Comparison of ENCODE assay signal across 8 cellular contexts in the genomic region with DNA sequence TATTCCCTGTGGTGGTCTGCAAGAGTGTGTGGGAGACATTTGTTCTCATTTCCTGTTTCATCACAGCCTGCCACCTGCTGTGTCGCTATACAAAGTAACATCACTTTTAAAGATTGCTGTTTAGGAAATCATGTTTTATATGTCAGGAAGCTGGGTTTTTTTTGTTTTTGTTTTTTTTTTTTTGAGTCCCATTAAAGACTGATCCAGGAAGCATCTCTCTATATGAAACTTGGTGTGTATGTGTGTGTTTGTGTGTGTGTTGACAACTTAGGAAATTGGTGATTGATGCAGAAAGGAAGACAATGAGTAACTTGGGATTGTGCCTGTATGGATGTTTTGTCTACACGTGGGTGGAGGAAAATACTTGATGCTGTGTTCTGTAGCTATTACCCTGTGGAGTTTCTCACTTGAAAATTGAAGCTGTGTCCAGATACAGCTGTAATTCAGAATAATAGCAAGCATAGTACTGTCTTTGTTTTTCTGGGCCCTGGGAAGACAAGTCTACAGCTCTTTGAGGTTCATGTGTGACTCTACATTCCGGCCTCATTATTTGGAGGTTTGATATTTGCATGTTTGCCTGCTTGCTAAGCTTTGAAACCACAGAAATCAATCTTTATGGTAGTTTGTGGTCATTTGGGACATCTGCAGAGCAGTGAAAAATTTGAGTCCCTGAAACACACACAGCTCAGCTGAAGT. TPM values are rescaled to one million over a fixed set of nuclear protein-coding genes. Genes with fewer than 3 reads are reported as not detected.
DNase-seq lines count a peak whose midpoint lies in the region; ATAC-seq, FAIRE-seq and TF ChIP-seq lines count a peak whose summit lies in the region.

No MANE protein-coding gene starts in this region.

- no peak overlapping the region; the same call in 1 of the 2 replicates for H2BK20ac ChIP-seq in IMR-90 (ENCODE audit: low read depth, low read length)

- peak overlapping the region; percentile 37 for H2BK5ac ChIP-seq in IMR-90 (ENCODE audit: low read depth, low read length, poor library complexity, severe bottlenecking)

- peaks cover 3 to 66% of the 10 kb centered on the region in 2 experiments; a peak in 3 of 4 replicates for H3K79me1 ChIP-seq in IMR-90 (ENCODE audit: low read depth in 1 of 2, low read length in 2 of 2)

- intact Hi-C loops in IMR-90 (cut with micrococcal nuclease), result no loop called here
- intact Hi-C loops in upper lobe of right lung (cut with DNase I), result no loop called here

- CTCF ChIA-PET in IMR-90 (lab: Yijun Ruan, JAX), result no interaction called here

- H3K36me3 ChIP-seq in IMR-90 (ENCODE audit: control insufficient read depth, insufficient read depth, low read length) (no peaks in the 10 kb centered on the region), upper lobe of right lung (no peaks in the 10 kb centered on the region)

- no peak overlapping the region; the same call in 1 of the 2 replicates for H3K9ac ChIP-seq in IMR-90 (ENCODE audit: low read depth, low read length)

- no CpG with 5 or more reads among the region's 3 CpGs for WGBS in IMR-90 (ENCODE audit: extremely low coverage in 2 of 2, insufficient read length in 1 of 2), 2 experiments

- H3K4me3 ChIP-seq in IMR-90 (ENCODE audit: insufficient read depth, low read depth, low read length), result no peak overlapping the region
- H3K4me3 ChIP-seq in upper lobe of right lung, result no peak overlapping the region

- H2AFZ ChIP-seq in IMR-90 (replicated peaks; ENCODE audit: low read length, poor library complexity), result no peak overlapping the region

- no TSS peak for BruUV-seq in IMR-90 (replicated peaks; lab: Mats Ljungman, UMichigan)

- peaks cover 4% of the 10 kb centered on the region for H3K36me3 Mint-ChIP-seq in endothelial cell (ENCODE audit: low read depth, unreplicated experiment)

- H3K18ac ChIP-seq in IMR-90 (ENCODE audit: low read depth, low read length), result peak overlapping the region; percentile 19; the same call in 1 of the 2 replicates

- TF ChIP-seq CTCF in GM10266 (IDR thresholded peaks at IDR 0.05; ENCODE audit: control insufficient read depth, insufficient read depth, low read depth, missing control alignments) (no peak), IMR-90 (conservative IDR thresholded peaks at IDR 0.05; ENCODE audit: low read depth, low read length) (no peak), endothelial cell (IDR thresholded peaks at IDR 0.05; ENCODE audit: unreplicated experiment) (no peak), upper lobe of right lung (IDR thresholded peaks at IDR 0.05) (no peak)

- dilution Hi-C loops in IMR-90 (cut with HindIII; ENCODE audit: low sequenced_read_pairs, unreplicated experiment), result no loop called here

- H3K4ac ChIP-seq in IMR-90 (ENCODE audit: low read depth, low read length), result 0 out of 2 replicates have a peak overlapping the region, but pooled peaks have one; percentile 18

- peak overlapping the region; percentile 70 for H3K27ac Mint-ChIP-seq in endothelial cell (ENCODE audit: unreplicated experiment)

- H3K4me1 ChIP-seq in IMR-90 (ENCODE audit: control insufficient read depth, insufficient read depth, low read length) (peaks cover 25% of the 10 kb centered on the region), upper lobe of right lung (peaks cover 46% of the 10 kb centered on the region)

- H4K8ac ChIP-seq in IMR-90 (ENCODE audit: low read depth in 2 of 2, low read length in 2 of 2), result peak overlapping the region in 1 of 2 experiments; percentile 18; a peak in 1 of 4 replicates

- H3K9me3 ChIP-seq in IMR-90 (ENCODE audit: control insufficient read depth, insufficient read depth, low read length), result no peaks in the 10 kb centered on the region
- H3K9me3 ChIP-seq in upper lobe of right lung, result no peaks in the 10 kb centered on the region

- ATAC-seq in GM21723 (IDR thresholded peaks at IDR 0.05; ENCODE audit: unreplicated experiment), result peak; percentile 90
- peak; percentile 73 for ATAC-seq in IMR-90 (ENCODE audit: low read depth)
- no peak for ATAC-seq in upper lobe of right lung

- H3K9me3 Mint-ChIP-seq in endothelial cell (ENCODE audit: unreplicated experiment), result no peaks in the 10 kb centered on the region

- peak overlapping the region; percentile 3 for H3K4me3 Mint-ChIP-seq in endothelial cell (ENCODE audit: unreplicated experiment)

- H2BK120ac ChIP-seq in IMR-90 (ENCODE audit: low read depth, low read length), result no peak overlapping the region; the same call in 1 of the 2 replicates

- H3K27me3 Mint-ChIP-seq in endothelial cell (ENCODE audit: unreplicated experiment), result peaks cover 2% of the 10 kb centered on the region

- H2AK5ac ChIP-seq in IMR-90 (ENCODE audit: low read depth, low read length), result no peak overlapping the region

- H3K27me3 ChIP-seq in IMR-90 (ENCODE audit: control insufficient read depth, insufficient read depth, low read length) (no peaks in the 10 kb centered on the region), upper lobe of right lung (no peaks in the 10 kb centered on the region)

- no peak overlapping the region for H4K91ac ChIP-seq in IMR-90 (ENCODE audit: insufficient read depth, low read depth, low read length)

- no peak for TF ChIP-seq POLR2A in IMR-90 (IDR thresholded peaks at IDR 0.05; ENCODE audit: low read depth, low read length)

- peak overlapping the region; percentile 31; the same call in 1 of the 2 replicates for H3K23ac ChIP-seq in IMR-90 (ENCODE audit: low read depth, low read length)

- H3K27ac ChIP-seq in IMR-90 (ENCODE audit: insufficient read depth, low read length) (no peak overlapping the region), upper lobe of right lung (no peak overlapping the region)

- no peak overlapping the region for H4K5ac ChIP-seq in IMR-90 (ENCODE audit: low read depth, low read length)

- 0 out of 2 replicates have a peak overlapping the region, but pooled peaks have one; percentile 41 for H3K14ac ChIP-seq in IMR-90 (replicated peaks; ENCODE audit: low read depth, low read length)

- H3K4me2 ChIP-seq in IMR-90 (ENCODE audit: low read depth, low read length), result peak overlapping the region; percentile 41

- H4K20me1 ChIP-seq in IMR-90 (ENCODE audit: insufficient read depth, low read length), result peaks cover 80% of the 10 kb centered on the region

- peak; percentile 57 for DNase-seq in GM10266 (ENCODE audit: extremely low spot score)
- peak; percentile 95 for DNase-seq in IMR-90
- no peak for DNase-seq in endothelial cell (ENCODE audit: low spot score)
- DNase-seq in urothelium cell line (ENCODE audit: low spot score), result peak; percentile 38
- no peak for DNase-seq in upper lobe of right lung
- no peak for DNase-seq in SK-N-DZ (ENCODE audit: low spot score)
- DNase-seq in activated CD8-positive, alpha-beta memory T cell treated with anti-CD3 and anti-CD28 coated beads, Interleukin-2, amount 50 U/mL, for 4 hours, result no peak

- no peak overlapping the region for H3K56ac ChIP-seq in IMR-90 (ENCODE audit: extremely low read depth, insufficient read depth, low read length)

- TF ChIP-seq RAD21 in IMR-90 (IDR thresholded peaks at IDR 0.05; ENCODE audit: low read length), result no peak

- POLR2A ChIA-PET in IMR-90 (lab: Charles Lee; ENCODE audit: unreplicated experiment), result interaction anchor here (0.6 kb wide), 1 partner anchor 51 kb away, joined by 3 read pairs; no protein-coding TSS in a partner anchor

- 0 out of 3 replicates have a peak overlapping the region, but pooled peaks have one; percentile 9 for H2BK15ac ChIP-seq in IMR-90 (ENCODE audit: low read depth, low read length)

- in situ Hi-C loops in IMR-90 (cut with MboI; ENCODE audit: low sequenced_read_pairs), result no loop called here

- peaks cover 22% of the 10 kb centered on the region for H3K9me1 ChIP-seq in IMR-90 (ENCODE audit: insufficient read depth, low read length)

- peaks cover 25% of the 10 kb centered on the region for H3K4me1 Mint-ChIP-seq in endothelial cell (ENCODE audit: unreplicated experiment)

- H2AK9ac ChIP-seq in IMR-90 (replicated peaks; ENCODE audit: low read depth, low read length, poor library complexity), result no peak overlapping the region

- FAIRE-seq in urothelium cell line (lab: Jason Lieb, UNC), result no peak

TF ChIP-seq in IMR-90, 13 proteins besides CTCF, POLR2A, EP300 and RAD21 (continues in another document):
- peak; percentile 48; the same call in 1 of the 2 replicates for TF ChIP-seq CEBPB (IDR thresholded peaks at IDR 0.05; ENCODE audit: low read depth, low read length)
- 0 out of 2 replicates have a peak, but pooled peaks have one; percentile 6 for TF ChIP-seq FOS (IDR thresholded peaks at IDR 0.05; ENCODE audit: low read depth, low read length)
- TF ChIP-seq USF2 (IDR thresholded peaks at IDR 0.05; ENCODE audit: low read depth, low read length), result no peak
- TF ChIP-seq BHLHE40 (IDR thresholded peaks at IDR 0.05; ENCODE audit: low read depth, low read length), result peak; percentile 18; the same call in 1 of the 2 replicates
- peak; percentile 42; the same call in 1 of the 2 replicates for TF ChIP-seq MXI1 (IDR thresholded peaks at IDR 0.05; ENCODE audit: borderline replicate concordance, low read depth, low read length)
- no peak for TF ChIP-seq RCOR1 (IDR thresholded peaks at IDR 0.05; ENCODE audit: insufficient replicate concordance, low read length)
- 0 out of 2 replicates have a peak, but pooled peaks have one; percentile 13 for TF ChIP-seq MAZ (IDR thresholded peaks at IDR 0.05; ENCODE audit: borderline replicate concordance, low read depth, low read length)
- no peak for TF ChIP-seq SMC3 (IDR thresholded peaks at IDR 0.05; ENCODE audit: low read depth, low read length)
- TF ChIP-seq CHD1 (IDR thresholded peaks at IDR 0.05; ENCODE audit: low read depth, low read length), result no peak

RNA-seq across cellular contexts. Expression of gene LAMC1, which starts 47.9 kb away (rescaled TPM):
- total RNA-seq in IMR-90 (2012; rRNA removed) (361 and 394 TPM in 2 replicates), endothelial cell (ENCODE audit: unreplicated experiment) (265 TPM), upper lobe of right lung (120 TPM)
- 223 and 249 TPM in 2 replicates for polyA plus RNA-seq in IMR-90 (2012; rRNA removed)
- polyA plus RNA-seq in IMR-90 (2012; cell fraction: cytosol; rRNA removed), result 90.5 and 125 TPM in 2 replicates
- polyA plus RNA-seq in IMR-90 (2012; cell fraction: nucleus; rRNA removed; ENCODE audit: low replicate concordance), result 105 and 251 TPM in 2 replicates
- 29.2 and 43.0 TPM in 2 replicates for polyA plus RNA-seq in SK-N-DZ (2014; cell fraction: cytosol; rRNA removed)
- polyA plus RNA-seq in SK-N-DZ (2014; cell fraction: nucleus; rRNA removed), result 20.5 and 31.3 TPM in 2 replicates

Comparison
In these comparisons a context has a peak if more than half of its experiments do, and no peak if none do; other contexts are left out.
1. DNase-seq: peak in GM10266 (single experiment), IMR-90 (single experiment) and urothelium cell line (single experiment); none in endothelial cell (single experiment), upper lobe of right lung (single experiment), SK-N-DZ (single experiment) and activated CD8-positive, alpha-beta memory T cell treated with anti-CD3 and anti-CD28 coated beads, Interleukin-2, amount 50 U/mL, for 4 hours (single experiment).